Comparison of ENCODE assay signal across 8 cellular contexts in genomic region chr1:229258031-229258850, GRCh38. TPM values are rescaled to one million over a fixed set of nuclear protein-coding genes. Genes with fewer than 3 reads are reported as not detected.
DNase-seq lines count a peak whose midpoint lies in the region; ATAC-seq and TF ChIP-seq lines count a peak whose summit lies in the region.

No MANE protein-coding gene starts in this region.

- DNase-seq in AG04450 (ENCODE audit: low read depth, low spot score) (peak; percentile 30), NCI-H2171 treated with DMSO at 0.1 percent for 48 hours (lab: John Stamatoyannopoulos, UW) (peak; percentile 76), activated B cell treated with CpG ODN at 0.5 μM for 24 hours (no peak), kidney tubule cell (ENCODE audit: low spot score) (peak; percentile 71)
- peak; percentile 48 to 49 for DNase-seq in central memory CD8-positive, alpha-beta T cell (ENCODE audit: low spot score in 2 of 2)
- peak; percentile 70 for DNase-seq in stimulated activated CD4-positive, alpha-beta T cell treated with anti-CD3 and anti-CD28 coated beads, Interleukin-4, amount 100 ng/mL, for 24 hours

- H3K4me3 ChIP-seq in AG04450 (ENCODE audit: low read depth, low read length): no peak overlapping the region

- no peaks in the 10 kb centered on the region for H3K27me3 ChIP-seq in AG04450 (ENCODE audit: control insufficient read depth, insufficient read depth, low read length)

- ATAC-seq in GM18511 (IDR thresholded peaks at IDR 0.05; ENCODE audit: unreplicated experiment) (peak; percentile 55), activated B cell treated with CpG ODN at 0.5 μM for 24 hours (ENCODE audit: low read depth) (peak; percentile 64), GM21390 (IDR thresholded peaks at IDR 0.05; ENCODE audit: unreplicated experiment) (no peak)
- no peak for ATAC-seq in central memory CD8-positive, alpha-beta T cell (replicated peaks; ENCODE audit: extremely low read depth, poor library complexity, severe bottlenecking)

- H3K4me1 Mint-ChIP-seq in activated B cell treated with CpG ODN at 0.5 μM for 24 hours: peaks cover 10% of the 10 kb centered on the region
- H3K4me1 Mint-ChIP-seq in central memory CD8-positive, alpha-beta T cell: peaks cover 25% of the 10 kb centered on the region

- TF ChIP-seq CTCF in AG04450 (IDR thresholded peaks at IDR 0.05; ENCODE audit: low read depth, low read length) (peak; percentile 83), activated B cell treated with CpG ODN at 0.5 μM for 24 hours (IDR thresholded peaks at IDR 0.05) (peak; percentile 36)

- no peaks in the 10 kb centered on the region for H3K36me3 Mint-ChIP-seq in activated B cell treated with CpG ODN at 0.5 μM for 24 hours (ENCODE audit: low read depth)
- peaks cover 2% of the 10 kb centered on the region for H3K36me3 Mint-ChIP-seq in central memory CD8-positive, alpha-beta T cell (ENCODE audit: insufficient read depth)

- H3K27ac ChIP-seq in AG04450 (ENCODE audit: low read depth, low read length): no peak overlapping the region

- CTCF ChIA-PET in AG04450 (lab: Charles Lee) (interaction anchor here (0.6 to 6.6 kb wide), 24 partner anchors 10 to 594 kb away, joined by 3 to 207 read pairs (median 5); partner anchors contain the start of genes NUP133 and RHOU), activated B cell treated with CpG ODN at 0.5 μM for 24 hours (lab: Charles Lee) (interaction anchor here (0.8 to 9.4 kb wide), 18 partner anchors 12 to 594 kb away, joined by 3 to 162 read pairs (median 4); partner anchors contain the start of genes NUP133 and RAB4A)

- no peak overlapping the region for H3K27ac Mint-ChIP-seq in activated B cell treated with CpG ODN at 0.5 μM for 24 hours
- no peak overlapping the region for H3K27ac Mint-ChIP-seq in central memory CD8-positive, alpha-beta T cell (ENCODE audit: low read depth)

- intact Hi-C loops in activated B cell treated with CpG ODN at 0.5 μM for 24 hours (cut with micrococcal nuclease): loop anchor here (1.0 kb wide), 4 partner anchors 224 to 1052 kb away; no protein-coding TSS in a partner anchor

- POLR2A ChIA-PET in AG04450 (lab: Yijun Ruan, JAX): no interaction called here
- POLR2A ChIA-PET in activated B cell treated with CpG ODN at 0.5 μM for 24 hours (lab: Charles Lee): interaction anchor here (0.6 to 2.4 kb wide), 2 partner anchors 223 to 1078 kb away, joined by 7 to 17 read pairs; no protein-coding TSS in a partner anchor

- H3K9me3 ChIP-seq in AG04450 (ENCODE audit: control insufficient read depth, insufficient read depth, low read length): no peaks in the 10 kb centered on the region

- H3K4me3 Mint-ChIP-seq in activated B cell treated with CpG ODN at 0.5 μM for 24 hours: no peak overlapping the region
- H3K4me3 Mint-ChIP-seq in central memory CD8-positive, alpha-beta T cell: no peak overlapping the region

- H3K27me3 Mint-ChIP-seq in activated B cell treated with CpG ODN at 0.5 μM for 24 hours: no peaks in the 10 kb centered on the region
- no peaks in the 10 kb centered on the region for H3K27me3 Mint-ChIP-seq in central memory CD8-positive, alpha-beta T cell

- H3K9me3 Mint-ChIP-seq in activated B cell treated with CpG ODN at 0.5 μM for 24 hours: no peaks in the 10 kb centered on the region
- no peaks in the 10 kb centered on the region for H3K9me3 Mint-ChIP-seq in central memory CD8-positive, alpha-beta T cell

RNA-seq across cellular contexts. Expression of gene RAB4A, which starts 12.7 kb away (rescaled TPM):
- 33.5 and 50.6 TPM in 2 replicates for polyA plus RNA-seq in AG04450 (2011; rRNA removed)
- 8.4 and 14.5 TPM in 2 replicates for polyA minus RNA-seq in AG04450 (2011; rRNA and poly(A)+ RNA removed)
- total RNA-seq in activated B cell treated with CpG ODN at 0.5 μM for 24 hours: 40.2 and 42.3 TPM in 2 replicates

Comparison
In these comparisons a context has a peak if more than half of its experiments do, and no peak if none do; other contexts are left out.
1. ATAC-seq: peak in GM18511 (single experiment) and activated B cell treated with CpG ODN at 0.5 μM for 24 hours (single experiment); none in central memory CD8-positive, alpha-beta T cell (single experiment) and GM21390 (single experiment).